Comparison of ENCODE assay signal across 13 cellular contexts in the genomic region with DNA sequence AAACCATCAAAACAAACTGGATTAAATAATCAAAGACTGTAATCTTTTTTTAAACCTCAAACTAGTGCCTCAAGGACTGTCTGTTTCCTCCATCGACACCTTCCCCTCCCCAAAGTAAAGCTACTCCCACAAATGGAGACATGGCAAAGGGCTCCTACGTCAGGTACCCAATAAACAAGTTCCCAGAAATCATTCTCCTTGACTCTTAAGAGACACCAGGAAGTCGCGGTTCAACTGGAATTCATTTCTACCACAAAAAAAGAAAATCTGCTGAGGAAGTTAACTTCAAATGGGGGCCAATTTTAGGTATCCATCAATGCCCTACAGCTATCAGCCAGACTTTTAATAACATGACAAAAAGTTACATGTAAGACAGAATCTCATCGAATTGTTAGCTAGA. TPM values are rescaled to one million over a fixed set of nuclear protein-coding genes. Genes with fewer than 3 reads are reported as not detected.
DNase-seq lines count a peak whose midpoint lies in the region; ATAC-seq and TF ChIP-seq lines count a peak whose summit lies in the region.
"Had no signal": no experiment of that assay in that cellular context is flagged by ENCODE, and none has a peak within 500 bp of the region (broad histone marks: within the 10 kb centered on the region; RNA-seq: fewer than 3 reads in every experiment).

No MANE protein-coding gene starts in this region.

- H3K4me3 Mint-ChIP-seq in MCF 10A (ENCODE audit: unreplicated experiment): peak overlapping the region; percentile 90
- H3K4me3 Mint-ChIP-seq in natural killer cell: peak overlapping the region; percentile 96
- H3K4me3 Mint-ChIP-seq: dendritic cell treated with granulocyte-macrophage colony-stimulating factor and Interleukin-4, amounts not matched to agents 40 ng/mL and 50 ng/mL, for 4 days had no signal

- H3K9me3 Mint-ChIP-seq in MCF 10A (ENCODE audit: unreplicated experiment) (no peaks in the 10 kb centered on the region), natural killer cell (no peaks in the 10 kb centered on the region)
- H3K9me3 Mint-ChIP-seq: dendritic cell treated with granulocyte-macrophage colony-stimulating factor and Interleukin-4, amounts not matched to agents 40 ng/mL and 50 ng/mL, for 4 days had no signal

- intact Hi-C loops in MCF 10A (cut with micrococcal nuclease) (no loop called here), natural killer cell (cut with micrococcal nuclease) (no loop called here)

- H3K27me3 Mint-ChIP-seq in MCF 10A (ENCODE audit: insufficient read depth, unreplicated experiment): peaks cover 10% of the 10 kb centered on the region
- H3K27me3 Mint-ChIP-seq in natural killer cell (ENCODE audit: low read depth in 2 of 2): peaks cover 0 to 5% of the 10 kb centered on the region in 2 donors

- H3K4me1 Mint-ChIP-seq in MCF 10A (ENCODE audit: insufficient read depth, unreplicated experiment) (peaks cover 37% of the 10 kb centered on the region), natural killer cell (peaks cover 27 to 63% of the 10 kb centered on the region in 2 donors)

- TF ChIP-seq CTCF in NB4 (IDR thresholded peaks at IDR 0.05; ENCODE audit: low read depth, low read length) (no peak), MCF 10A (IDR thresholded peaks at IDR 0.05; ENCODE audit: unreplicated experiment) (no peak), natural killer cell (IDR thresholded peaks at IDR 0.05) (no peak)

- TF ChIP-seq POLR2A in NB4 (IDR thresholded peaks at IDR 0.05; ENCODE audit: extremely low read depth, insufficient read length): no peak

- BruUV-seq in MCF 10A (replicated peaks; lab: Mats Ljungman, UMichigan): no TSS peak

- H3K27ac Mint-ChIP-seq in MCF 10A (ENCODE audit: low read depth, unreplicated experiment) (peak overlapping the region; percentile 99), natural killer cell (peak overlapping the region; percentile 88 to 94)
- H3K27ac Mint-ChIP-seq: dendritic cell treated with granulocyte-macrophage colony-stimulating factor and Interleukin-4, amounts not matched to agents 40 ng/mL and 50 ng/mL, for 4 days had no signal

- peaks cover 75% of the 10 kb centered on the region for H3K36me3 Mint-ChIP-seq in MCF 10A (ENCODE audit: insufficient read depth, unreplicated experiment)
- H3K36me3 Mint-ChIP-seq in natural killer cell: peaks cover 33% of the 10 kb centered on the region

- peak; percentile 33 for DNase-seq in EH (ENCODE audit: low read depth)
- DNase-seq in NB4 (ENCODE audit: low read depth): no peak
- no peak for DNase-seq in MCF 10A (ENCODE audit: unreplicated experiment)
- no peak for DNase-seq in natural killer cell
- no peak for DNase-seq in stimulated activated CD4-positive, alpha-beta T cell treated with anti-CD3 and anti-CD28 coated beads, Interleukin-1b, Interleukin-23, amount 100 ng/mL, for 48 hours
- no peak for DNase-seq in DMS153 (lab: John Stamatoyannopoulos, UW)
- DNase-seq in HuH-7.5 (ENCODE audit: low spot score): no peak
- DNase-seq: left ventricle myocardium superior; NCI-H1105 treated with DMSO at 0.1 percent for 48 hours; stimulated activated CD4-positive, alpha-beta T cell treated with anti-CD3 and anti-CD28 coated beads, Interleukin-4, amount 100 ng/mL, for 4 hours had no signal

- CTCF ChIA-PET in MCF 10A (lab: Yijun Ruan, JAX): interaction anchor here (1.0 to 1.1 kb wide), 2 partner anchors 27 to 30 kb away, joined by 3 to 4 read pairs; no protein-coding TSS in a partner anchor

- ATAC-seq in natural killer cell (no peak), HG02763 (IDR thresholded peaks at IDR 0.05; ENCODE audit: unreplicated experiment) (no peak)
- ATAC-seq: left ventricle myocardium superior had no signal

- H3K4me3 ChIP-seq in NB4 (ENCODE audit: low read depth, low read length): peak overlapping the region; percentile 99

- POLR2A ChIA-PET in MCF 10A (lab: Yijun Ruan, JAX): interaction anchor here (0.6 to 1.4 kb wide), 5 partner anchors 9 to 36 kb away, joined by 3 to 8 read pairs (median 4); a partner anchor contains a TSS

RNA-seq across cellular contexts. Expression of a gene that starts 2.5 kb away (rescaled TPM):
- total RNA-seq in MCF 10A (2022) (1,160 and 1,731 TPM in 2 replicates), natural killer cell (100 to 1,000 TPM; 611 to 754 (median 650) TPM)

RNA-seq across cellular contexts. Expression of a gene that starts 31.2 kb away (rescaled TPM):
- total RNA-seq in MCF 10A (2022) (0.37 and 0.72 TPM in 2 replicates), natural killer cell (under 1 TPM in 1 of 3 donors, not detected in 2; 0.49 TPM)
- total RNA-seq: left ventricle myocardium superior; T-helper 1 cell treated with Interleukin-12 subunit alpha and Interleukin-12 subunit beta and Interleukin-4 antibody, amounts not matched to agents 30 ng/mL and 1 ng/mL, for 36 hours had no signal

RNA-seq across cellular contexts. Expression of a gene that starts 35.7 kb away (rescaled TPM):
- total RNA-seq in MCF 10A (2022): 1.0 and 1.8 TPM in 2 replicates
- total RNA-seq in natural killer cell: under 1 TPM; 0.13 to 0.54 (median 0.28) TPM
